ENCODE assay signal across 8 cellular contexts in genomic region chr2:207166349-207167128, GRCh38. TPM values are rescaled to one million over a fixed set of nuclear protein-coding genes. Genes with fewer than 3 reads are reported as not detected.
DNase-seq lines count a peak whose midpoint lies in the region; ATAC-seq, FAIRE-seq and TF ChIP-seq lines count a peak whose summit lies in the region.

No MANE protein-coding gene starts in this region.

- H3K27me3 Mint-ChIP-seq in GM23338 (ENCODE audit: insufficient read depth, low read depth, poor library complexity): peaks cover 18% of the 10 kb centered on the region
- H3K27me3 Mint-ChIP-seq in activated naive CD8-positive, alpha-beta T cell treated with anti-CD3 and anti-CD28 coated beads, Interleukin-2, amount 50 U/mL, for 24 hours: peaks cover 2% of the 10 kb centered on the region

- H3K27me3 ChIP-seq in GM23338 (ENCODE audit: insufficient read depth) (peaks cover 5% of the 10 kb centered on the region; the same call in 1 of the 2 replicates), cardiac muscle cell (no peaks in the 10 kb centered on the region), pancreas (no peaks in the 10 kb centered on the region)

- H3K9me3 ChIP-seq in cardiac muscle cell (ENCODE audit: low read depth) (no peaks in the 10 kb centered on the region), pancreas (no peaks in the 10 kb centered on the region)

- intact Hi-C loops in pancreas (cut with DNase I): no loop called here

- H3K4me1 ChIP-seq in GM23338 (ENCODE audit: insufficient read depth): peaks cover 37% of the 10 kb centered on the region
- peaks cover 15% of the 10 kb centered on the region for H3K4me1 ChIP-seq in cardiac muscle cell (ENCODE audit: low read depth)
- peaks cover 0 to 17% (median 8%) of the 10 kb centered on the region in 3 donors for H3K4me1 ChIP-seq in pancreas

- 1% methylated on average over 60 to 89 of the region's 89 CpGs for WGBS in pancreas, 2 donors

- H3K4me3 Mint-ChIP-seq in GM23338: peak overlapping the region; percentile 86
- H3K4me3 Mint-ChIP-seq in activated naive CD8-positive, alpha-beta T cell treated with anti-CD3 and anti-CD28 coated beads, Interleukin-2, amount 50 U/mL, for 24 hours: peak overlapping the region; percentile 94

- H3K36me3 Mint-ChIP-seq in GM23338 (ENCODE audit: low read depth): no peaks in the 10 kb centered on the region
- no peaks in the 10 kb centered on the region for H3K36me3 Mint-ChIP-seq in activated naive CD8-positive, alpha-beta T cell treated with anti-CD3 and anti-CD28 coated beads, Interleukin-2, amount 50 U/mL, for 24 hours (ENCODE audit: low read depth)

- H3K4me1 Mint-ChIP-seq in GM23338: peaks cover 50% of the 10 kb centered on the region
- peaks cover 48% of the 10 kb centered on the region for H3K4me1 Mint-ChIP-seq in activated naive CD8-positive, alpha-beta T cell treated with anti-CD3 and anti-CD28 coated beads, Interleukin-2, amount 50 U/mL, for 24 hours

- peak; percentile 15 to 38; a peak in 1 of 4 replicates for TF ChIP-seq CTCF in GM23338 (conservative IDR thresholded peaks at IDR 0.05; ENCODE audit: low read depth in 2 of 2)
- TF ChIP-seq CTCF in cardiac muscle cell (IDR thresholded peaks at IDR 0.05; ENCODE audit: low read depth, low read length): peak; percentile 16
- no peak for TF ChIP-seq CTCF in pancreas (IDR thresholded peaks at IDR 0.05)

- peak; percentile 91 for DNase-seq in GM03348 (ENCODE audit: low spot score)
- peak; percentile 83 for DNase-seq in GM23338 (ENCODE audit: low spot score)
- DNase-seq in Kasumi-1 (lab: John Stamatoyannopoulos, UW): peak; percentile 40 to 46
- peak; percentile 73 for DNase-seq in activated naive CD8-positive, alpha-beta T cell treated with anti-CD3 and anti-CD28 coated beads, Interleukin-2, amount 50 U/mL, for 24 hours
- DNase-seq in cardiac muscle cell (ENCODE audit: low read depth in 1 of 2, low spot score in 1 of 2): peak; percentile 87 to 93
- peak; percentile 59 to 86 (median 75) for DNase-seq in pancreas
- peak; percentile 83 for DNase-seq in urothelium cell line (ENCODE audit: low spot score)

- no peaks in the 10 kb centered on the region; the same call in 2 of the 3 replicates for H3K9me3 Mint-ChIP-seq in GM23338
- H3K9me3 Mint-ChIP-seq in activated naive CD8-positive, alpha-beta T cell treated with anti-CD3 and anti-CD28 coated beads, Interleukin-2, amount 50 U/mL, for 24 hours: no peaks in the 10 kb centered on the region

- peak overlapping the region; percentile 99 for H3K27ac ChIP-seq in GM23338 (ENCODE audit: low read depth)
- peak overlapping the region; percentile 100 for H3K27ac ChIP-seq in cardiac muscle cell
- peak overlapping the region; percentile 100 for H3K27ac ChIP-seq in pancreas

- no peak overlapping the region for H2AFZ ChIP-seq in GM23338

- H4K20me1 ChIP-seq in GM23338 (replicated peaks; ENCODE audit: insufficient read depth): no peaks in the 10 kb centered on the region

- no peaks in the 10 kb centered on the region for H3K36me3 ChIP-seq in GM23338 (ENCODE audit: insufficient read depth)
- H3K36me3 ChIP-seq in cardiac muscle cell: peaks cover 3% of the 10 kb centered on the region
- H3K36me3 ChIP-seq in pancreas: no peaks in the 10 kb centered on the region

- no peaks in the 10 kb centered on the region; the same call in 1 of the 2 replicates for H3F3A ChIP-seq in GM23338 (replicated peaks; ENCODE audit: low read depth)

- H3K9me2 ChIP-seq in GM23338 (ENCODE audit: insufficient read depth): no peaks in the 10 kb centered on the region

- peak overlapping the region; percentile 77 for H3K4me3 ChIP-seq in GM23338
- peak overlapping the region; percentile 75 for H3K4me3 ChIP-seq in cardiac muscle cell
- peak overlapping the region; percentile 63 to 94 (median 74) for H3K4me3 ChIP-seq in pancreas

- no peak for FAIRE-seq in pancreas (lab: Jason Lieb, UNC)
- no peak for FAIRE-seq in urothelium cell line (lab: Jason Lieb, UNC)

- peak overlapping the region; percentile 89 for H3K4me2 ChIP-seq in GM23338

- peak; percentile 62 for ATAC-seq in GM23338
- ATAC-seq in SK-N-SH treated with all-trans-retinoic acid at 6 μM for 48 hours: peak; percentile 63
- ATAC-seq in activated naive CD8-positive, alpha-beta T cell treated with anti-CD3 and anti-CD28 coated beads, Interleukin-2, amount 50 U/mL, for 24 hours: peak; percentile 50
- ATAC-seq in pancreas: peak; percentile 55 to 75 (median 70)

- peak overlapping the region; percentile 98 for H3K27ac Mint-ChIP-seq in GM23338
- H3K27ac Mint-ChIP-seq in activated naive CD8-positive, alpha-beta T cell treated with anti-CD3 and anti-CD28 coated beads, Interleukin-2, amount 50 U/mL, for 24 hours: peak overlapping the region; percentile 92

- peaks cover 44% of the 10 kb centered on the region for H3K79me2 ChIP-seq in GM23338 (replicated peaks; ENCODE audit: insufficient read depth)

TF ChIP-seq in GM23338, 12 proteins besides CTCF, POLR2A, EP300 and RAD21 (continues in another document):
- TF ChIP-seq ZNF114 (CRISPR knock-in tag; IDR thresholded peaks at IDR 0.05): no peak; the same call in 1 of the 2 replicates
- TF ChIP-seq EZH2 (IDR thresholded peaks at IDR 0.05; ENCODE audit: low read depth, unreplicated experiment): no peak
- TF ChIP-seq POLR2AphosphoS5 (IDR thresholded peaks at IDR 0.05; ENCODE audit: low read depth): peak; percentile 87
- 0 out of 2 replicates have a peak, but pooled peaks have one; percentile 5 for TF ChIP-seq CREB1 (CRISPR knock-in tag; IDR thresholded peaks at IDR 0.05; ENCODE audit: low read depth)
- no peak for TF ChIP-seq ETS1 (IDR thresholded peaks at IDR 0.05)
- no peak for TF ChIP-seq ZNF331 (CRISPR knock-in tag; IDR thresholded peaks at IDR 0.05; ENCODE audit: low read depth)
- no peak for TF ChIP-seq JUNB (IDR thresholded peaks at IDR 0.05; ENCODE audit: unreplicated experiment)
- no peak for TF ChIP-seq NANOG (IDR thresholded peaks at IDR 0.05; ENCODE audit: borderline replicate concordance)
- TF ChIP-seq STAT1 (IDR thresholded peaks at IDR 0.05; ENCODE audit: unreplicated experiment): no peak

TF ChIP-seq in SK-N-SH treated with all-trans-retinoic acid at 6 μM for 48 hours, 23 proteins besides CTCF, POLR2A, EP300 and RAD21 (continues in another document):
- TF ChIP-seq ZFP30 (CRISPR knock-in tag; IDR thresholded peaks at IDR 0.05) (0 out of 2 replicates have a peak, but pooled peaks have one; percentile 47), TCF4 (CRISPR knock-in tag; IDR thresholded peaks at IDR 0.05; ENCODE audit: borderline replicate concordance) (0 out of 2 replicates have a peak, but pooled peaks have one; percentile 11), SNAI2 (CRISPR knock-in tag; IDR thresholded peaks at IDR 0.05) (0 out of 2 replicates have a peak, but pooled peaks have one; percentile 66), ARNTL (CRISPR knock-in tag; IDR thresholded peaks at IDR 0.05; ENCODE audit: borderline replicate concordance, low read depth) (no peak), CREB5 (CRISPR knock-in tag; IDR thresholded peaks at IDR 0.05; ENCODE audit: low read depth) (no peak), RARB (CRISPR knock-in tag; IDR thresholded peaks at IDR 0.05) (peak; percentile 16; the same call in 1 of the 2 replicates), ZNF8 (CRISPR knock-in tag; IDR thresholded peaks at IDR 0.05) (0 out of 2 replicates have a peak, but pooled peaks have one; percentile 52), TSHZ2 (CRISPR knock-in tag; IDR thresholded peaks at IDR 0.05) (peak; percentile 33), ZFP3 (CRISPR knock-in tag; IDR thresholded peaks at IDR 0.05) (peak; percentile 58; the same call in 1 of the 2 replicates), GLIS3 (CRISPR knock-in tag; IDR thresholded peaks at IDR 0.05) (peak; percentile 94), ESRRG (CRISPR knock-in tag; IDR thresholded peaks at IDR 0.05) (0 out of 2 replicates have a peak, but pooled peaks have one; percentile 56), ZC3H10 (CRISPR knock-in tag; IDR thresholded peaks at IDR 0.05) (peak; percentile 47; the same call in 1 of the 2 replicates)

RNA-seq across cellular contexts. Expression of gene KLF7, which starts 0.8 kb away (rescaled TPM):
- 11.1 and 15.4 TPM in 2 replicates for total RNA-seq in GM23338 (2014; rRNA removed; shearing (Covaris generic))
- polyA plus RNA-seq in GM23338 (2016; fragmentation: Nextera tagmentation; extraction: Ambion mirVana): 5.7 and 7.6 TPM in 2 replicates
- 7.5 and 9.3 TPM in 2 replicates for total RNA-seq in cardiac muscle cell
- 8.3 and 9.6 TPM in 2 replicates for polyA plus RNA-seq in cardiac muscle cell
- 10 to 100 TPM in 1 of 6 donors, 1 to 10 TPM in 5; 2.4 to 15.0 (median 6.8) TPM for total RNA-seq in pancreas
- 1 to 10 TPM; 2.5 to 3.1 TPM for polyA plus RNA-seq in pancreas

Comparison
In these comparisons a context has a peak if more than half of its experiments do, and no peak if none do; other contexts are left out.
1. Peak in every context shown above with its lines: DNase-seq, ATAC-seq, H3K4me3 ChIP-seq and H3K27ac ChIP-seq.
2. CTCF ChIP-seq: peak in GM23338 (2 of 2) and cardiac muscle cell (single experiment); none in pancreas (0 of 4).